Comparison of ENCODE assay signal across 12 cellular contexts in the genomic region with DNA sequence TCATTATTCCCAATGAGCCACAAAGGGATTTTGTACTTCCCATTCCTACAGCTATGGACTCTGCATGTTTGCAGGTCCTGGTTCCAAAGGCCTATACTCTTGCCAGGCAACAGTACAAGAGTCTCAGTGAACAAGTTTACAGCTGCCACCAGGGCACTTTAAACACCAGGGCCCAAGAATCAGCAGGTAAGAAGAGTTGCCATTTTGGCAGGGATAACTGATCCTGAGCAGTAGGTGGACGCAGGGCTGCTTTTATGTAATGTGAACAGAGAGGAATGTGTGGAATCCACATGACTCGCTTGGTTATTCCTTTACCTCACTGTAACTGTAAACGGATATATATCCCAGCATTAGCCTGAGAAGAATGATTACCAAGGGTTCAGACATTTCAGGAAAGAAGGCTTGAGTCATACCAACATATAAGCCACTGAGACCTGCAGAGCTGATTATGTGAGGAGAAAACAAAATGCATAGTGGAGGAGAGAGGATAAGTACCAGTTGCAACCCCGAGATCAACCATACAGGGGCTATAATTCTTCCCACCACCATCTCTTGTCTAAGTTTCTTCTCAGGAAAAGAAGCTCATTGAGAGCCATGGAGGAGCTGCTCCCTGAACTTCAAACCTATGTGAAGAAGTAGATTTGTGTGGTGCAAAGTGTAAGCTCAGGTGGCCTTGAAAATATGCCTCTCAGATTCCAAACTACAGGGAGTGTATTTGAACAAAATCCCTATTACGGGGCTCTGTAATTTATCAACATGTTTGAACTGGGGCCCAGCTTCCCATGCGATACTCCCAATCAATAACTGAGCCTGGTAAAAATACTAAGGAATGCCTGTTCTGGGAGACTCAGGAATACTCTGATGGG. TPM values are rescaled to one million over a fixed set of nuclear protein-coding genes. Genes with fewer than 3 reads are reported as not detected.
DNase-seq lines count a peak whose midpoint lies in the region; ATAC-seq and TF ChIP-seq lines count a peak whose summit lies in the region.
"Had no signal": no experiment of that assay in that cellular context is flagged by ENCODE, and none has a peak within 500 bp of the region (broad histone marks: within the 10 kb centered on the region; RNA-seq: fewer than 3 reads in every experiment).

No MANE protein-coding gene starts in this region.

- no peak overlapping the region for H3K4me3 ChIP-seq in aorta (ENCODE audit: low read length in 2 of 2)
- H3K4me3 ChIP-seq in adrenal gland: no peak overlapping the region
- H3K4me3 ChIP-seq: stomach had no signal

- TF ChIP-seq CTCF in natural killer cell (IDR thresholded peaks at IDR 0.05): no peak
- TF ChIP-seq CTCF in adrenal gland (IDR thresholded peaks at IDR 0.05): no peak

- ATAC-seq in natural killer cell: no peak
- ATAC-seq in natural killer cell treated with Interleukin-12 subunit alpha and Interleukin-12 subunit beta and Interleukin-15 and Interleukin-18, amount 100 ng/mL, for 72 hours: no peak
- no peak for ATAC-seq in aorta (ENCODE audit: low FRiP score)
- no peak for ATAC-seq in GM21576 (IDR thresholded peaks at IDR 0.05; ENCODE audit: unreplicated experiment)

- H3K4me1 ChIP-seq in aorta (ENCODE audit: control insufficient read depth in 1 of 2, insufficient read depth in 2 of 2, low read length in 2 of 2) (peaks cover 12 to 21% of the 10 kb centered on the region in 2 donors), adrenal gland (replicated peaks in 1 of 2) (peaks cover 11 to 12% of the 10 kb centered on the region in 2 donors)

- no peaks in the 10 kb centered on the region for H3K27me3 Mint-ChIP-seq in natural killer cell (ENCODE audit: low read depth in 2 of 2)
- no peaks in the 10 kb centered on the region for H3K27me3 Mint-ChIP-seq in natural killer cell treated with Interleukin-12 subunit alpha and Interleukin-12 subunit beta and Interleukin-15 and Interleukin-18, amount 100 ng/mL, for 72 hours
- H3K27me3 Mint-ChIP-seq: B cell had no signal

- H3K9me3 ChIP-seq in aorta (ENCODE audit: control insufficient read depth, low read length) (no peaks in the 10 kb centered on the region), adrenal gland (replicated peaks in 1 of 3) (no peaks in the 10 kb centered on the region)
- H3K9me3 ChIP-seq: stomach had no signal

- TF ChIP-seq POLR2A in adrenal gland (IDR thresholded peaks at IDR 0.05): no peak

- DNase-seq in natural killer cell: no peak
- DNase-seq in natural killer cell treated with Interleukin-12 subunit alpha and Interleukin-12 subunit beta and Interleukin-15 and Interleukin-18, amount 100 ng/mL, for 72 hours (ENCODE audit: low spot score): no peak
- DNase-seq in amniotic stem cell (lab: John Stamatoyannopoulos, UW): peak; percentile 35
- peak; percentile 50 for DNase-seq in iPS-NIHi11 (ENCODE audit: low spot score)
- DNase-seq in aorta: no peak
- no peak for DNase-seq in adrenal gland
- no peak for DNase-seq in NCI-H526 (lab: John Stamatoyannopoulos, UW)
- DNase-seq: activated CD8-positive, alpha-beta memory T cell treated with anti-CD3 and anti-CD28 coated beads, Interleukin-2, amount 50 U/mL, for 48 hours; kidney; stomach had no signal

- intact Hi-C loops in natural killer cell (cut with micrococcal nuclease) (no loop called here), aorta (cut with DNase I) (no loop called here), adrenal gland (cut with DNase I) (no loop called here)

- H3K9me3 Mint-ChIP-seq in natural killer cell: no peaks in the 10 kb centered on the region
- no peaks in the 10 kb centered on the region for H3K9me3 Mint-ChIP-seq in natural killer cell treated with Interleukin-12 subunit alpha and Interleukin-12 subunit beta and Interleukin-15 and Interleukin-18, amount 100 ng/mL, for 72 hours

- peaks cover 50 to 65% of the 10 kb centered on the region in 2 donors for H3K4me1 Mint-ChIP-seq in natural killer cell
- peaks cover 33 to 47% of the 10 kb centered on the region in 2 donors for H3K4me1 Mint-ChIP-seq in natural killer cell treated with Interleukin-12 subunit alpha and Interleukin-12 subunit beta and Interleukin-15 and Interleukin-18, amount 100 ng/mL, for 72 hours (ENCODE audit: low read depth in 2 of 2)

- 43 to 51% methylated on average over 6 of the region's 6 CpGs for WGBS in aorta, 2 donors
- WGBS in adrenal gland, 4 donors: 70 to 88% (median 84%) methylated on average over 6 of the region's 6 CpGs

- no peak overlapping the region for H3K4me3 Mint-ChIP-seq in natural killer cell
- H3K4me3 Mint-ChIP-seq in natural killer cell treated with Interleukin-12 subunit alpha and Interleukin-12 subunit beta and Interleukin-15 and Interleukin-18, amount 100 ng/mL, for 72 hours: no peak overlapping the region
- H3K4me3 Mint-ChIP-seq: B cell had no signal

- peak overlapping the region; percentile 1 to 30 for H3K27ac Mint-ChIP-seq in natural killer cell
- H3K27ac Mint-ChIP-seq in natural killer cell treated with Interleukin-12 subunit alpha and Interleukin-12 subunit beta and Interleukin-15 and Interleukin-18, amount 100 ng/mL, for 72 hours: no peak overlapping the region
- H3K27ac Mint-ChIP-seq: B cell had no signal

- no peaks in the 10 kb centered on the region for H3K36me3 ChIP-seq in aorta (ENCODE audit: control insufficient read depth in 1 of 2, insufficient read depth in 2 of 2, low read length in 1 of 2)
- H3K36me3 ChIP-seq in adrenal gland (replicated peaks in 1 of 2): no peaks in the 10 kb centered on the region
- H3K36me3 ChIP-seq: stomach had no signal

- H3K27ac ChIP-seq in aorta (ENCODE audit: low read depth in 1 of 2, low read length in 2 of 2): peak overlapping the region; percentile 45 to 95
- no peak overlapping the region for H3K27ac ChIP-seq in adrenal gland
- H3K27ac ChIP-seq: stomach had no signal

- no peaks in the 10 kb centered on the region for H3K36me3 Mint-ChIP-seq in natural killer cell
- no peaks in the 10 kb centered on the region for H3K36me3 Mint-ChIP-seq in natural killer cell treated with Interleukin-12 subunit alpha and Interleukin-12 subunit beta and Interleukin-15 and Interleukin-18, amount 100 ng/mL, for 72 hours

- no peaks in the 10 kb centered on the region for H3K27me3 ChIP-seq in aorta (ENCODE audit: control insufficient read depth in 1 of 2, insufficient read depth in 2 of 2, low read length in 1 of 2)
- no peaks in the 10 kb centered on the region for H3K27me3 ChIP-seq in adrenal gland
- H3K27me3 ChIP-seq: stomach had no signal

RNA-seq across cellular contexts. Expression of gene RAPGEF6, which starts 24.6 kb away (rescaled TPM):
- 10 to 100 TPM; 30.1 to 61.0 (median 42.1) TPM for total RNA-seq in natural killer cell
- 10 to 100 TPM; 31.7 to 39.2 TPM for total RNA-seq in natural killer cell treated with Interleukin-12 subunit alpha and Interleukin-12 subunit beta and Interleukin-15 and Interleukin-18, amount 100 ng/mL, for 72 hours
- total RNA-seq in aorta: 10 to 100 TPM; 26.1 to 26.6 TPM
- polyA plus RNA-seq in aorta: 1 to 10 TPM; 2.1 to 4.1 TPM
- 10 to 100 TPM in 7 of 8 donors, 1 to 10 TPM in 1; 8.3 to 25.6 (median 17.9) TPM for total RNA-seq in adrenal gland
- polyA plus RNA-seq in adrenal gland: 10 to 100 TPM in 1 of 3 donors, 1 to 10 TPM in 2; 2.5 to 10.5 (median 4.6) TPM

Comparison
In these comparisons a context has a peak if more than half of its experiments do, and no peak if none do; other contexts are left out.
1. H3K27ac Mint-ChIP-seq: peak in natural killer cell (2 of 2); none in natural killer cell treated with Interleukin-12 subunit alpha and Interleukin-12 subunit beta and Interleukin-15 and Interleukin-18, amount 100 ng/mL, for 72 hours (0 of 2).
2. DNase-seq: peak in amniotic stem cell (single experiment) and iPS-NIHi11 (single experiment); none in natural killer cell (single experiment), natural killer cell treated with Interleukin-12 subunit alpha and Interleukin-12 subunit beta and Interleukin-15 and Interleukin-18, amount 100 ng/mL, for 72 hours (single experiment), aorta (0 of 2), adrenal gland (0 of 7) and NCI-H526 (0 of 2).
3. H3K27ac ChIP-seq: peak in aorta (2 of 2); none in adrenal gland (0 of 5).